ENCODE assay signal across 8 cellular contexts in the genomic region with DNA sequence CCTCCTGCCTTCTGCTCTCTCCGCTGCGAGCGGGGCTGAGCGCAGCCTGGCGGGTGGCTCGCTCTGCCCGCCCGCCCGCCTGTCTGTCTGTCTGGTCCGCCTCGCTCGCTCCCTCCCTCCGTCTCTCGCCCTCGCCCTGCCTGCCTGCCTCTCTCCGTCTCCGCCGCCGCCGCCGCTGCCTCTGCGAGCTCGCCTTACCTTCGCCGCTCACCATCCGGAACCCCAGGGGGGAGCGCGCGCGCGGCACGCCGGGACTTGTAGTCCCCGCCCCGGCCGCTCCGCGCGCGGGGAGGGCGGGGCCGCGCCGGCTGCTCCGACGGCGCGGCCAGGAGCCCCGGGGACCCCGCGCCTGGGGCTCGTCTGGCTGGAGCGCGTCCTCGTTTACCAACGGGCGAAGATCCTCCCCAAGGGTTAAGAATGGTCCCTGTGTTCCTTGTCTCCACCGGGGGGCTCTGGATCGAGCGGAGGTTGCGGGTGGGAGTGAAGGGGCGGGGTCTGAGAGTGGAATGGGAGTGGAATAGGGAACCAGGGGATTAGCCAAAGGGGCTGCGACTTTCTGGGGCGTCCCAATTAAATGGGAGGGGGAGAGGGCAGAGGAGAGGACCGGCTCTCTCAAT. TPM values are rescaled to one million over a fixed set of nuclear protein-coding genes. Genes with fewer than 3 reads are reported as not detected.
DNase-seq lines count a peak whose midpoint lies in the region; ATAC-seq and TF ChIP-seq lines count a peak whose summit lies in the region.

Gene AHDC1 (minus strand): TSS at position 183 of the 617 bp plus-strand sequence. CDS start 52,029 bp downstream, outside the sequence.

- H3K27me3 ChIP-seq in heart right ventricle (peaks cover 0 to 4% (median 0%) of the 10 kb centered on the region in 7 donors), transverse colon (no peaks in the 10 kb centered on the region)

- peaks cover 1% of the 10 kb centered on the region for H3K36me3 Mint-ChIP-seq in T-helper 1 cell treated with Interleukin-12 subunit alpha and Interleukin-12 subunit beta and Interleukin-4 antibody, amounts not matched to agents 30 μg/mL and 1 μg/mL, for 36 hours (ENCODE audit: low read depth)

- H3K9me3 Mint-ChIP-seq in T-helper 1 cell treated with Interleukin-12 subunit alpha and Interleukin-12 subunit beta and Interleukin-4 antibody, amounts not matched to agents 30 μg/mL and 1 μg/mL, for 36 hours: no peaks in the 10 kb centered on the region

- in situ Hi-C loops in transverse colon (cut with MboI; ENCODE audit: low pct_ligation_motif_present in 1 of 4, low pct_unique_long_range_greater_than_20kb in 1 of 4, low sequenced_read_pairs in 3 of 4): loop anchor here (10.0 kb wide), 4 partner anchors 49 to 209 kb away; partner anchors contain the start of gene GPR3 (in 1 of the 4)

- ATAC-seq in heart right ventricle: peak; percentile 51 to 80 (median 69)

- intact Hi-C loops in heart right ventricle (cut with DNase I) (loop anchor here (1.0 to 10.0 kb wide), 20 partner anchors 37 to 309 kb away; partner anchors contain the start of gene WASF2 (in 2 of the 10)), posterior cingulate gyrus (cut with DNase I) (loop anchor here (5.0 kb wide), 2 partner anchors 187 to 372 kb away; partner anchors contain the start of gene WDTC1), transverse colon (cut with DNase I; ENCODE audit: low total_unique reads) (loop anchor here (2.0 to 10.0 kb wide), 2 partner anchors 45 to 279 kb away; partner anchors contain the start of gene TMEM222)

- peak; percentile 71 for DNase-seq in DMS53 treated with DMSO at 0.1 percent for 48 hours (lab: John Stamatoyannopoulos, UW; ENCODE audit: unreplicated experiment)
- DNase-seq in HEK293T (ENCODE audit: extremely low spot score): peak; percentile 89
- peak; percentile 89 for DNase-seq in NCI-H146 (lab: John Stamatoyannopoulos, UW)
- peak; percentile 87 for DNase-seq in amniotic epithelial cell (ENCODE audit: low read depth)
- peak; percentile 91 to 93 for DNase-seq in heart right ventricle
- peak; percentile 80 to 99 (median 90) for DNase-seq in posterior cingulate gyrus
- DNase-seq in transverse colon: peak; percentile 94

- H3K36me3 ChIP-seq in heart right ventricle (no peaks in the 10 kb centered on the region), transverse colon (no peaks in the 10 kb centered on the region)

- H3K4me3 Mint-ChIP-seq in T-helper 1 cell treated with Interleukin-12 subunit alpha and Interleukin-12 subunit beta and Interleukin-4 antibody, amounts not matched to agents 30 μg/mL and 1 μg/mL, for 36 hours: peak within 1 kb of the TSS; percentile 94

- H3K27ac ChIP-seq in heart right ventricle (peak within 1 kb of the TSS; percentile 89 to 100 (median 96)), transverse colon (peak within 1 kb of the TSS; percentile 87 to 97 (median 96))

- POLR2A ChIA-PET in HEK293T (lab: Yijun Ruan, JAX): interaction anchor here (0.6 to 1.0 kb wide), 3 partner anchors 29 to 47 kb away, joined by 3 to 4 read pairs (median 3); no protein-coding TSS in a partner anchor

- H3K4me1 Mint-ChIP-seq in T-helper 1 cell treated with Interleukin-12 subunit alpha and Interleukin-12 subunit beta and Interleukin-4 antibody, amounts not matched to agents 30 μg/mL and 1 μg/mL, for 36 hours (ENCODE audit: low read depth): peaks cover 36% of the 10 kb centered on the region

- peak within 1 kb of the TSS; percentile 42 to 100 (median 93) for H3K4me3 ChIP-seq in heart right ventricle
- peak within 1 kb of the TSS; percentile 75 to 96 (median 90) for H3K4me3 ChIP-seq in transverse colon

- H3K27ac Mint-ChIP-seq in T-helper 1 cell treated with Interleukin-12 subunit alpha and Interleukin-12 subunit beta and Interleukin-4 antibody, amounts not matched to agents 30 μg/mL and 1 μg/mL, for 36 hours: peak within 1 kb of the TSS; percentile 84

- 1 to 2% methylated on average over 64 to 65 of the region's 65 CpGs for WGBS in heart right ventricle, 2 donors
- WGBS in transverse colon (ENCODE audit: low coverage in 1 of 2), 2 donors: 1% methylated on average over 49 of the region's 65 CpGs; no CpG with 5 or more reads in 1 of the 2 donors

- peak in 4 of 9 donors; percentile 14 to 37 (median 26) for TF ChIP-seq CTCF in heart right ventricle (IDR thresholded peaks at IDR 0.05)
- TF ChIP-seq CTCF in transverse colon (IDR thresholded peaks at IDR 0.05): peak in 1 of 5 experiments; percentile 49

- no peak for TF ChIP-seq EP300 in transverse colon (IDR thresholded peaks at IDR 0.05; ENCODE audit: low read depth)

- CTCF ChIA-PET in HEK293T (lab: Yijun Ruan, JAX): interaction anchor here (1.3 kb wide), 1 partner anchor 47 kb away, joined by 4 read pairs; no protein-coding TSS in a partner anchor

- no peaks in the 10 kb centered on the region for H3K9me3 ChIP-seq in heart right ventricle
- no peaks in the 10 kb centered on the region for H3K9me3 ChIP-seq in transverse colon

- TF ChIP-seq POLR2A in transverse colon (IDR thresholded peaks at IDR 0.05): peak; percentile 89

- no peaks in the 10 kb centered on the region for H3K27me3 Mint-ChIP-seq in T-helper 1 cell treated with Interleukin-12 subunit alpha and Interleukin-12 subunit beta and Interleukin-4 antibody, amounts not matched to agents 30 μg/mL and 1 μg/mL, for 36 hours (ENCODE audit: low read depth)

- peaks cover 25 to 76% (median 56%) of the 10 kb centered on the region in 9 donors for H3K4me1 ChIP-seq in heart right ventricle
- peaks cover 24 to 50% (median 39%) of the 10 kb centered on the region in 4 donors for H3K4me1 ChIP-seq in transverse colon

TF ChIP-seq in HEK293T, 16 proteins besides CTCF, POLR2A, EP300 and RAD21:
- TF ChIP-seq BHLHE40 (IDR thresholded peaks at IDR 0.05; ENCODE audit: borderline replicate concordance) (no peak), TARDBP (IDR thresholded peaks at IDR 0.05) (no peak), FOXK2 (IDR thresholded peaks at IDR 0.05) (no peak), SUZ12 (IDR thresholded peaks at IDR 0.05) (no peak), PKNOX1 (IDR thresholded peaks at IDR 0.05) (no peak), SP1 (IDR thresholded peaks at IDR 0.05) (no peak), NFRKB (IDR thresholded peaks at IDR 0.05) (no peak), ZNF384 (IDR thresholded peaks at IDR 0.05) (no peak), FOXM1 (IDR thresholded peaks at IDR 0.05; ENCODE audit: borderline replicate concordance) (no peak), ARNT (IDR thresholded peaks at IDR 0.05) (no peak), HDGF (IDR thresholded peaks at IDR 0.05; ENCODE audit: borderline replicate concordance) (no peak), L3MBTL2 (conservative IDR thresholded peaks at IDR 0.05) (no peak; the same call in 1 of the 2 replicates), CTBP1 (IDR thresholded peaks at IDR 0.05; ENCODE audit: borderline replicate concordance) (no peak), LEF1 (IDR thresholded peaks at IDR 0.05; ENCODE audit: borderline replicate concordance) (no peak), FOXA1 (IDR thresholded peaks at IDR 0.05) (no peak), ELF4 (IDR thresholded peaks at IDR 0.05) (no peak)

RNA-seq across cellular contexts. Expression of gene AHDC1, which starts in this region (rescaled TPM):
- 10 to 100 TPM; 32.2 to 53.1 (median 42.9) TPM for total RNA-seq in heart right ventricle
- polyA plus RNA-seq in heart right ventricle: 10 to 100 TPM; 17.0 to 33.7 TPM
- 10 to 100 TPM; 11.7 to 34.4 (median 21.3) TPM for total RNA-seq in transverse colon

Comparison
In these comparisons a context has a peak if more than half of its experiments do, and no peak if none do; other contexts are left out.
1. Peak in every context shown above with its lines: DNase-seq, ATAC-seq, H3K4me3 ChIP-seq and H3K27ac ChIP-seq.